In genomic region chr21:34796518-34797201, GRCh38 we compare ENCODE assay signal across 10 cellular contexts.
DNase-seq lines count a peak whose midpoint lies in the region; ATAC-seq, FAIRE-seq and TF ChIP-seq lines count a peak whose summit lies in the region.
"Had no signal": no experiment of that assay in that cellular context is flagged by ENCODE, and none has a peak within 500 bp of the region (broad histone marks: within the 10 kb centered on the region; RNA-seq: fewer than 3 reads in every experiment).

No MANE protein-coding gene starts in this region.

- no peaks in the 10 kb centered on the region for H3K9me3 ChIP-seq in fibroblast of lung (ENCODE audit: control insufficient read depth, insufficient read depth, low read depth, low read length)
- H3K9me3 ChIP-seq in psoas muscle, result no peaks in the 10 kb centered on the region

- no peaks in the 10 kb centered on the region for H3K9me3 Mint-ChIP-seq in HFFc6
- H3K9me3 Mint-ChIP-seq: naive B cell had no signal

- H4K20me1 ChIP-seq in fibroblast of lung (ENCODE audit: control insufficient read depth, extremely low read depth, insufficient read depth, low read length), result no peaks in the 10 kb centered on the region

- WGBS in psoas muscle, 3 donors, result 55 to 65% (median 56%) methylated on average over 7 of the region's 7 CpGs

- H3K4me3 ChIP-seq in fibroblast of lung (replicated peaks in 1 of 4; ENCODE audit: control extremely low read depth in 1 of 4, insufficient read depth in 1 of 4, low read depth in 3 of 4, low read length in 4 of 4) (no peak overlapping the region), psoas muscle (peak overlapping the region; percentile 17)

- H3K27ac Mint-ChIP-seq in HFFc6, result peak overlapping the region; percentile 94

- ATAC-seq in psoas muscle (peak; percentile 36 to 69 (median 56)), GM21515 (IDR thresholded peaks at IDR 0.05; ENCODE audit: unreplicated experiment) (no peak)

- peaks cover 71% of the 10 kb centered on the region for H3K4me1 Mint-ChIP-seq in HFFc6 (ENCODE audit: low read depth)

- H3K4me2 ChIP-seq in fibroblast of lung (ENCODE audit: extremely low read depth, insufficient read depth, low read length), result no peak overlapping the region

- TF ChIP-seq POLR2A in H54 (IDR thresholded peaks at IDR 0.05; ENCODE audit: low read depth, low read length), result no peak
- TF ChIP-seq POLR2A in GM12891 (IDR thresholded peaks at IDR 0.05; ENCODE audit: low read depth, low read length), result no peak

- intact Hi-C loops in psoas muscle (cut with DNase I), result loop anchor here (5.0 kb wide), 3 partner anchors 41 to 91 kb away; no protein-coding TSS in a partner anchor

- H3K9ac ChIP-seq in fibroblast of lung (ENCODE audit: insufficient read depth, low read length), result no peak overlapping the region

- H3K4me1 ChIP-seq in fibroblast of lung (ENCODE audit: control insufficient read depth, extremely low read depth, insufficient read depth, low read length), result peaks cover 14% of the 10 kb centered on the region
- H3K4me1 ChIP-seq in psoas muscle, result peaks cover 66% of the 10 kb centered on the region

- no peak for FAIRE-seq in H54 (lab: Jason Lieb, UNC)
- FAIRE-seq in GM12891 (lab: Jason Lieb, UNC), result no peak

- H3K79me2 ChIP-seq in fibroblast of lung (ENCODE audit: control insufficient read depth, insufficient read depth, low read length), result peaks cover 16% of the 10 kb centered on the region

- peaks cover 58% of the 10 kb centered on the region for H3K36me3 Mint-ChIP-seq in HFFc6 (ENCODE audit: low read depth)

- DNase-seq in HFFc6 (no peak), NCI-H82 (lab: John Stamatoyannopoulos, UW) (peak; percentile 93), fibroblast of lung (ENCODE audit: low read depth in 2 of 2) (no peak), psoas muscle (no peak), H54 (ENCODE audit: insufficient read length, low spot score) (no peak), GM12891 (ENCODE audit: insufficient read length, low spot score) (no peak)
- no peak for DNase-seq in activated CD8-positive, alpha-beta memory T cell treated with anti-CD3 and anti-CD28 coated beads for 24 hours
- DNase-seq: naive B cell, NCI-H1048 had no signal

- H3K4me3 Mint-ChIP-seq in HFFc6, result peak overlapping the region; percentile 71
- H3K4me3 Mint-ChIP-seq: naive B cell had no signal

- peaks cover 5% of the 10 kb centered on the region for H3K27me3 Mint-ChIP-seq in HFFc6 (ENCODE audit: insufficient read depth)
- H3K27me3 Mint-ChIP-seq: naive B cell had no signal

- no peak for TF ChIP-seq CTCF in HFFc6 (IDR thresholded peaks at IDR 0.05)
- no peak for TF ChIP-seq CTCF in fibroblast of lung (conservative IDR thresholded peaks at IDR 0.05 in 1 of 2, IDR thresholded peaks at IDR 0.05 in 1 of 2; ENCODE audit: low read depth in 1 of 2, low read length in 2 of 2)
- no peak for TF ChIP-seq CTCF in psoas muscle (IDR thresholded peaks at IDR 0.05)

- no peaks in the 10 kb centered on the region for H3K27me3 ChIP-seq in fibroblast of lung (ENCODE audit: control insufficient read depth, insufficient read depth, low read length)
- H3K27me3 ChIP-seq in psoas muscle (ENCODE audit: insufficient read depth in 3 of 3, low read length in 2 of 3), result no peaks in the 10 kb centered on the region

- H2AFZ ChIP-seq in fibroblast of lung (ENCODE audit: low read length), result no peak overlapping the region

- H3K36me3 ChIP-seq in fibroblast of lung (ENCODE audit: control insufficient read depth, insufficient read depth, low read length) (peaks cover 19% of the 10 kb centered on the region), psoas muscle (ENCODE audit: insufficient read depth in 1 of 2, low read depth in 1 of 2) (peaks cover 12 to 79% of the 10 kb centered on the region in 2 donors)

- peak overlapping the region; percentile 77 for H3K27ac ChIP-seq in fibroblast of lung (ENCODE audit: insufficient read depth, low read length)
- peak overlapping the region; percentile 75 for H3K27ac ChIP-seq in psoas muscle

TF ChIP-seq in GM12891, 5 proteins besides CTCF, POLR2A, EP300 and RAD21:
- no peak for TF ChIP-seq PAX5 (IDR thresholded peaks at IDR 0.05; ENCODE audit: insufficient read depth, low read length, severe bottlenecking)
- TF ChIP-seq POU2F2 (IDR thresholded peaks at IDR 0.05; ENCODE audit: low read depth, low read length), result no peak
- TF ChIP-seq TAF1 (IDR thresholded peaks at IDR 0.05; ENCODE audit: low read depth, low read length), result no peak
- no peak for TF ChIP-seq SPI1 (IDR thresholded peaks at IDR 0.05; ENCODE audit: low read depth, low read length)
